In the genomic region with DNA sequence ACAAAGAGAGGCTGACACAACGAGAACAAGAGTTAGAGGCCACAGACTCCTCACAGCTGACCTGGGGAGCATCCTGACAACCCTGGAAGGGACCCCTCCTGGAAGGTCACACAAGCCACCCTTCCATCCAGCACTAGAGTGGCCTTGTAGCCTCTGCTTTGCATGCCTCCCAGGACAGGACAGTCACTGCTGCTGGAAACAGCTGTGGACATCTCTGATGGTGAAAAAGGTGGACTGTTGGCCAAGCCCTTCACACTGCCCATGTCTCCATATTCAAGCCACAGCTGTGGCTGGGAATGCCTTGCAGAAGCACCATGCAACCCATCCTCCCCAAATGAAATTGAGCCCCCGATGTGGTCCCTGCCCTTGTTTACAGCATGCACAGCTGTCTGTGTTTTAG, we compare ENCODE assay signal across 8 cellular contexts.
"Had no signal": no experiment of that assay in that cellular context is flagged by ENCODE, and none has a peak within 500 bp of the region (broad histone marks: within the 10 kb centered on the region; RNA-seq: fewer than 3 reads in every experiment).

No MANE protein-coding gene starts in this region.

- H3K4me3 ChIP-seq: GM12878 had no signal

- ATAC-seq: GM12878 had no signal

- DNase-seq: GDM1, GF-D8 had no signal

- FAIRE-seq: G401.6, GM12878, GM12891, GM12892, GM18507, GM19239 had no signal
